Comparison of ENCODE assay signal across 12 cellular contexts in genomic region chr2:230717595-230717994, GRCh38. TPM values are rescaled to one million over a fixed set of nuclear protein-coding genes. Genes with fewer than 3 reads are reported as not detected.
DNase-seq lines count a peak whose midpoint lies in the region; ATAC-seq and FAIRE-seq lines count a peak whose summit lies in the region.
"Had no signal": no experiment of that assay in that cellular context is flagged by ENCODE, and none has a peak within 500 bp of the region (broad histone marks: within the 10 kb centered on the region; RNA-seq: fewer than 3 reads in every experiment).

No MANE protein-coding gene starts in this region.

- peaks cover 77% of the 10 kb centered on the region for H3K4me1 Mint-ChIP-seq in activated T-cell treated with anti-CD3 and anti-CD28 coated beads, Interleukin-2, amount 50 U/mL, for 72 hours (ENCODE audit: low read depth)
- H3K4me1 Mint-ChIP-seq in T-helper 2 cell treated with Interferon-gamma antibody and Interleukin-4, amounts not matched to agents 5 μg/mL and 100 μg/mL, for 36 hours (ENCODE audit: low read depth): peaks cover 61% of the 10 kb centered on the region
- peaks cover 73% of the 10 kb centered on the region for H3K4me1 Mint-ChIP-seq in stimulated activated memory B cell treated with anti-CD40 and anti-IgM and Interleukin-4, amounts not matched to agents 10 μg/mL and 1 μg/mL and 100 μg/mL, for 72 hours

- no peaks in the 10 kb centered on the region for H3K9me3 Mint-ChIP-seq in activated T-cell treated with anti-CD3 and anti-CD28 coated beads, Interleukin-2, amount 50 U/mL, for 72 hours
- no peaks in the 10 kb centered on the region for H3K9me3 Mint-ChIP-seq in T-helper 2 cell treated with Interferon-gamma antibody and Interleukin-4, amounts not matched to agents 5 μg/mL and 100 μg/mL, for 36 hours
- no peaks in the 10 kb centered on the region for H3K9me3 Mint-ChIP-seq in stimulated activated memory B cell treated with anti-CD40 and anti-IgM and Interleukin-4, amounts not matched to agents 10 μg/mL and 1 μg/mL and 100 μg/mL, for 72 hours
- H3K9me3 Mint-ChIP-seq: mesothelial cell of epicardium had no signal

- DNase-seq in activated T-cell treated with anti-CD3 and anti-CD28 coated beads, Interleukin-2, amount 50 U/mL, for 72 hours: no peak
- no peak for DNase-seq in activated T-cell treated with anti-CD3 and anti-CD28 coated beads, Interleukin-2, amount 50 U/mL, for 48 hours
- DNase-seq in T-helper 2 cell treated with Interferon-gamma antibody and Interleukin-4, amounts not matched to agents 5 μg/mL and 100 μg/mL, for 36 hours (ENCODE audit: low spot score): no peak
- peak; percentile 31 for DNase-seq in iPS-NIHi7 (ENCODE audit: extremely low spot score)
- no peak for DNase-seq in HT-29 (ENCODE audit: low spot score)
- no peak for DNase-seq in NCI-H82 (lab: John Stamatoyannopoulos, UW)
- DNase-seq in HTR-8/SVneo (ENCODE audit: insufficient read length, low spot score): no peak
- DNase-seq: Karpas-422; stimulated activated naive CD4-positive, alpha-beta T cell had no signal

- H3K36me3 Mint-ChIP-seq in activated T-cell treated with anti-CD3 and anti-CD28 coated beads, Interleukin-2, amount 50 U/mL, for 72 hours (ENCODE audit: insufficient read depth in 2 of 2): peaks cover 13 to 22% of the 10 kb centered on the region in 2 donors
- H3K36me3 Mint-ChIP-seq in T-helper 2 cell treated with Interferon-gamma antibody and Interleukin-4, amounts not matched to agents 5 μg/mL and 100 μg/mL, for 36 hours (ENCODE audit: low read depth): peaks cover 50% of the 10 kb centered on the region
- peaks cover 11% of the 10 kb centered on the region for H3K36me3 Mint-ChIP-seq in stimulated activated memory B cell treated with anti-CD40 and anti-IgM and Interleukin-4, amounts not matched to agents 10 μg/mL and 1 μg/mL and 100 μg/mL, for 72 hours
- H3K36me3 Mint-ChIP-seq: mesothelial cell of epicardium had no signal

- no peak for ATAC-seq in activated T-cell treated with anti-CD3 and anti-CD28 coated beads, Interleukin-2, amount 50 U/mL, for 72 hours (replicated peaks in 1 of 2)
- ATAC-seq in stimulated activated memory B cell treated with anti-CD40 and anti-IgM and Interleukin-4, amounts not matched to agents 10 μg/mL and 1 μg/mL and 100 μg/mL, for 72 hours: no peak

- no peak for FAIRE-seq in HTR-8/SVneo (lab: Jason Lieb, UNC)
- FAIRE-seq: bronchial epithelial cell had no signal

- H3K27ac Mint-ChIP-seq in activated T-cell treated with anti-CD3 and anti-CD28 coated beads, Interleukin-2, amount 50 U/mL, for 72 hours: peak overlapping the region; percentile 90
- H3K27ac Mint-ChIP-seq in T-helper 2 cell treated with Interferon-gamma antibody and Interleukin-4, amounts not matched to agents 5 μg/mL and 100 μg/mL, for 36 hours: peak overlapping the region; percentile 38
- H3K27ac Mint-ChIP-seq in stimulated activated memory B cell treated with anti-CD40 and anti-IgM and Interleukin-4, amounts not matched to agents 10 μg/mL and 1 μg/mL and 100 μg/mL, for 72 hours: peak overlapping the region; percentile 53
- H3K27ac Mint-ChIP-seq: mesothelial cell of epicardium had no signal

- no peaks in the 10 kb centered on the region for H3K27me3 Mint-ChIP-seq in activated T-cell treated with anti-CD3 and anti-CD28 coated beads, Interleukin-2, amount 50 U/mL, for 72 hours (ENCODE audit: low read depth)
- H3K27me3 Mint-ChIP-seq in T-helper 2 cell treated with Interferon-gamma antibody and Interleukin-4, amounts not matched to agents 5 μg/mL and 100 μg/mL, for 36 hours (ENCODE audit: low read depth): no peaks in the 10 kb centered on the region
- H3K27me3 Mint-ChIP-seq in stimulated activated memory B cell treated with anti-CD40 and anti-IgM and Interleukin-4, amounts not matched to agents 10 μg/mL and 1 μg/mL and 100 μg/mL, for 72 hours: no peaks in the 10 kb centered on the region

- peak overlapping the region; percentile 43 to 81 for H3K4me3 Mint-ChIP-seq in activated T-cell treated with anti-CD3 and anti-CD28 coated beads, Interleukin-2, amount 50 U/mL, for 72 hours
- H3K4me3 Mint-ChIP-seq in T-helper 2 cell treated with Interferon-gamma antibody and Interleukin-4, amounts not matched to agents 5 μg/mL and 100 μg/mL, for 36 hours: peak overlapping the region; percentile 62
- no peak overlapping the region for H3K4me3 Mint-ChIP-seq in stimulated activated memory B cell treated with anti-CD40 and anti-IgM and Interleukin-4, amounts not matched to agents 10 μg/mL and 1 μg/mL and 100 μg/mL, for 72 hours
- H3K4me3 Mint-ChIP-seq: mesothelial cell of epicardium had no signal

RNA-seq across cellular contexts. Expression of gene CAB39, which starts 5.0 kb away (rescaled TPM):
- 100 to 1,000 TPM; 130 to 149 TPM for total RNA-seq in activated T-cell treated with anti-CD3 and anti-CD28 coated beads, Interleukin-2, amount 50 U/mL, for 72 hours
- 28.6 and 30.6 TPM in 2 replicates for total RNA-seq in HT-29 (2014; rRNA removed; shearing (Covaris generic))

Comparison
In these comparisons a context has a peak if more than half of its experiments do, and no peak if none do; other contexts are left out.
1. H3K27ac Mint-ChIP-seq: peak in every context shown above with its lines; median percentile 90 in activated T-cell treated with anti-CD3 and anti-CD28 coated beads, Interleukin-2, amount 50 U/mL, for 72 hours; 53 in stimulated activated memory B cell treated with anti-CD40 and anti-IgM and Interleukin-4, amounts not matched to agents 10 μg/mL and 1 μg/mL and 100 μg/mL, for 72 hours; 38 in T-helper 2 cell treated with Interferon-gamma antibody and Interleukin-4, amounts not matched to agents 5 μg/mL and 100 μg/mL, for 36 hours.